Comparison of ENCODE assay signal across 14 cellular contexts in the genomic region with DNA sequence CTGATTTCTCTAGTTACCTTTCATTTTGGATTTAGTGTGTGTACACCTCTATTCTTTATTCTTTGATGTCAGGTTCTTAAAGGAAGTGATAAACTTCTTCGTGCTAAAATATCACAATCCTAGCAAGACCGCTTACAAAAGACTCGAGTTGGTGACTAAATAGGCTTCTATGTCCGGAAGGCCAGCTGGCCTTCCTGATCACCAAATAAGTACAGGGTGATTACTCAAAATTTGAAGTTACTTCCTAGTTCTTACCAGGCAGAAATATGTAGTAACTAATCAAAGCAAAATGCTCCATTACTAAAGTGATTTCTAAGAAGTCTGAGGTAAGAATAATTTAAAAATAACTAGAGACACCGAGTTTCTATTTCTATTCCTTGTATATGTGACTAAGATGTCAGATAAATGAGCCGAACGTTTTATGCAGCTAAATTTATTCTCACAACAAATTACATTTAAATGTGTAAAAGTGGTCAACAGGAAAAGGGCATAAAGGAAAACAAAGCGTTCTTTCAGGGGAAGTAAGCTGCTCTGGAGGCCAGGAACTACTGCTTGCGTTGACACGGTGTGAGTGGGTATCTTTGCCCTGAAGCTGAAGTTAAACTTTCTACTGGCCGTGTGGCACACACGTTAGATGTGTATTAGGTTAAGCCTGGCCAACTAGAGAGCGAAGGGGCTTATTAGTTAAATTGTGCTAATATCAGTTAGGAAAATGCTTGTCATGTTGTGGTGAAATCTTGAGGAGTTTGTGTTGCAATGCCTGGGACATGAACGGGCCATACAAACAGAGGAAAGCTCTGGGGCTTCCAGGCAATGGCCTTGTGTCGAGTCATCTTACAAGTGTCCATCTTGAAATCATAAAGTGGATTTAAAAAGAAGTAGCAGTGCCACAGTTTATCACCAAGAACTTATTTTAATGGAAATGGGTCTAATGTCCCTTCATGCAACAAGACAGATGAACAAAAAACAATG.
DNase-seq lines count a peak whose midpoint lies in the region; ATAC-seq and TF ChIP-seq lines count a peak whose summit lies in the region.
"Had no signal": no experiment of that assay in that cellular context is flagged by ENCODE, and none has a peak within 500 bp of the region (broad histone marks: within the 10 kb centered on the region; RNA-seq: fewer than 3 reads in every experiment).

No MANE protein-coding gene starts in this region.

- DNase-seq in NOMO-1 (lab: John Stamatoyannopoulos, UW; ENCODE audit: unreplicated experiment in 2 of 2) (peak; percentile 73 to 95), dermis blood vessel endothelial cell (peak; percentile 73), naive B cell (no peak), hippocampal formation (lab: John Stamatoyannopoulos, UW) (no peak), NCI-H2029 (lab: John Stamatoyannopoulos, UW) (no peak), GM13976 (ENCODE audit: low spot score) (no peak)
- no peak for DNase-seq in CD8-positive, alpha-beta memory T cell
- DNase-seq: activated naive CD4-positive, alpha-beta T cell treated with Interleukin-2 at 50 U/mL for 16 hours; DMS53; KBM-7; OCI-M1; T1000 had no signal

- no peaks in the 10 kb centered on the region for H3K27me3 ChIP-seq in ACC112 (ENCODE audit: insufficient read depth, low read length)
- no peaks in the 10 kb centered on the region for H3K27me3 ChIP-seq in CD8-positive, alpha-beta memory T cell (ENCODE audit: insufficient read depth, low read length, poor library complexity, severe bottlenecking)

- no peak for TF ChIP-seq CTCF in GM13976 (IDR thresholded peaks at IDR 0.05; ENCODE audit: borderline replicate concordance, control extremely low read depth, extremely low read depth, insufficient read depth, missing control alignments)

- ATAC-seq in naive B cell (ENCODE audit: low read depth in 2 of 2), result no peak
- ATAC-seq: GM12878 had no signal

- no peaks in the 10 kb centered on the region for H3K79me2 ChIP-seq in ACC112 (ENCODE audit: control insufficient read depth, insufficient read depth, low read length, unreplicated experiment)

- H3K4me3 Mint-ChIP-seq in naive B cell, result no peak overlapping the region
- no peak overlapping the region for H3K4me3 Mint-ChIP-seq in CD8-positive, alpha-beta memory T cell

- in situ Hi-C loops in GM13976 (cut with MboI; ENCODE audit: low sequenced_read_pairs, unreplicated experiment), result no loop called here

- H2AFZ ChIP-seq in ACC112 (ENCODE audit: low read length, unreplicated experiment), result no peak overlapping the region

- no peaks in the 10 kb centered on the region for H3K4me1 ChIP-seq in ACC112 (ENCODE audit: control insufficient read depth, insufficient read depth, low read length, unreplicated experiment)
- no peaks in the 10 kb centered on the region for H3K4me1 ChIP-seq in CD8-positive, alpha-beta memory T cell (ENCODE audit: insufficient read depth, low read length)

- H3K9me3 Mint-ChIP-seq in naive B cell, result no peaks in the 10 kb centered on the region
- H3K9me3 Mint-ChIP-seq in CD8-positive, alpha-beta memory T cell, result no peaks in the 10 kb centered on the region

- CTCF ChIA-PET in CD8-positive, alpha-beta memory T cell (lab: Charles Lee), result no interaction called here

- peaks cover 3 to 6% (median 3%) of the 10 kb centered on the region in 3 donors for H3K4me1 Mint-ChIP-seq in naive B cell
- H3K4me1 Mint-ChIP-seq in CD8-positive, alpha-beta memory T cell, result no peaks in the 10 kb centered on the region

- H3K27ac Mint-ChIP-seq in naive B cell, result peak overlapping the region in 4 of 6 donors; percentile 14 to 75 (median 26)
- peak overlapping the region in 1 of 8 donors; percentile 1 for H3K27ac Mint-ChIP-seq in CD8-positive, alpha-beta memory T cell

- H3K27me3 Mint-ChIP-seq in naive B cell, result no peaks in the 10 kb centered on the region
- peaks cover 0 to 8% of the 10 kb centered on the region in 2 donors for H3K27me3 Mint-ChIP-seq in CD8-positive, alpha-beta memory T cell

- H3K4me3 ChIP-seq in ACC112 (ENCODE audit: low read depth, low read length), result no peak overlapping the region
- H3K4me3 ChIP-seq in CD8-positive, alpha-beta memory T cell (ENCODE audit: low read length), result no peak overlapping the region
- H3K4me3 ChIP-seq: GM12878 had no signal

- no peaks in the 10 kb centered on the region for H3K9me3 ChIP-seq in CD8-positive, alpha-beta memory T cell (ENCODE audit: low read length)

- peaks cover 15% of the 10 kb centered on the region; the same call in 1 of the 2 replicates for H3K36me3 ChIP-seq in ACC112 (ENCODE audit: insufficient read depth, low read length)
- H3K36me3 ChIP-seq in CD8-positive, alpha-beta memory T cell (ENCODE audit: insufficient read depth, low read length), result no peaks in the 10 kb centered on the region

- H3K36me3 Mint-ChIP-seq in naive B cell, result peaks cover 0 to 7% of the 10 kb centered on the region in 2 donors
- H3K36me3 Mint-ChIP-seq in CD8-positive, alpha-beta memory T cell, result no peaks in the 10 kb centered on the region

- POLR2A ChIA-PET in CD8-positive, alpha-beta memory T cell (lab: Charles Lee), result no interaction called here

- peak overlapping the region; percentile 45; the same call in 1 of the 2 replicates for H3K27ac ChIP-seq in ACC112 (ENCODE audit: low read depth, low read length)
- H3K27ac ChIP-seq in CD8-positive, alpha-beta memory T cell (ENCODE audit: low read depth, low read length), result no peak overlapping the region

Comparison
In these comparisons a context has a peak if more than half of its experiments do, and no peak if none do; other contexts are left out.
1. DNase-seq: peak in NOMO-1 (2 of 2) and dermis blood vessel endothelial cell (single experiment); none in naive B cell (single experiment), hippocampal formation (0 of 2), NCI-H2029 (single experiment), GM13976 (single experiment) and CD8-positive, alpha-beta memory T cell (0 of 5).